In genomic region chr16:67727521-67728485, GRCh38 we compare ENCODE assay signal across 24 cellular contexts. TPM values are rescaled to one million over a fixed set of nuclear protein-coding genes. Genes with fewer than 3 reads are reported as not detected.
DNase-seq lines count a peak whose midpoint lies in the region; ATAC-seq and TF ChIP-seq lines count a peak whose summit lies in the region.
"Had no signal": no experiment of that assay in that cellular context is flagged by ENCODE, and none has a peak within 500 bp of the region (broad histone marks: within the 10 kb centered on the region; RNA-seq: fewer than 3 reads in every experiment).

No MANE protein-coding gene starts in this region.

- H3K9me3 ChIP-seq in left ventricle myocardium inferior (replicated peaks) = no peaks in the 10 kb centered on the region
- H3K9me3 ChIP-seq: BLaER1, Caco-2, SJCRH30 had no signal

- H3K27ac ChIP-seq in left ventricle myocardium inferior (replicated peaks) = no peak overlapping the region
- H3K27ac ChIP-seq: 22Rv1, BLaER1, SJCRH30 had no signal

- peaks cover 92% of the 10 kb centered on the region for H3K36me3 ChIP-seq in left ventricle myocardium inferior
- H3K36me3 ChIP-seq: SJCRH30 had no signal

- TF ChIP-seq CTCF in left ventricle myocardium inferior (IDR thresholded peaks at IDR 0.05; ENCODE audit: borderline replicate concordance) = no peak

- intact Hi-C loops in cardiac septum (cut with DNase I) = no loop called here
- intact Hi-C loops in left ventricle myocardium inferior (cut with micrococcal nuclease) = no loop called here
- intact Hi-C loops in posterior vena cava (cut with DNase I) = no loop called here

- ATAC-seq in GM21717 (IDR thresholded peaks at IDR 0.05; ENCODE audit: unreplicated experiment) (no peak), GM18858 (IDR thresholded peaks at IDR 0.05; ENCODE audit: unreplicated experiment) (no peak), GM21737 (IDR thresholded peaks at IDR 0.05; ENCODE audit: unreplicated experiment) (no peak)
- ATAC-seq: GM12878, GM23338 had no signal

- no peaks in the 10 kb centered on the region for H3K27me3 ChIP-seq in left ventricle myocardium inferior (ENCODE audit: low read depth)
- H3K27me3 ChIP-seq: BLaER1, SJCRH30 had no signal

- no peaks in the 10 kb centered on the region for H3K4me1 ChIP-seq in left ventricle myocardium inferior
- H3K4me1 ChIP-seq: Caco-2, SJCRH30 had no signal

- DNase-seq in cardiac septum (ENCODE audit: low spot score) = peak; percentile 73
- DNase-seq in left ventricle myocardium inferior = no peak
- peak; percentile 6 for DNase-seq in iPS-NIHi7 (ENCODE audit: extremely low spot score)
- peak; percentile 67 for DNase-seq in posterior vena cava (ENCODE audit: low spot score)
- DNase-seq in activated naive CD4-positive, alpha-beta T cell (lab: John Stamatoyannopoulos, UW) = no peak
- DNase-seq: ACHN; Caco-2; CD4-positive, alpha-beta memory T cell; DMS 273 treated with DMSO at 0.1 percent for 48 hours; DMS79 treated with DMSO at 0.1 percent for 48 hours; IMR-90; NCI-H1105; NCI-H1694 treated with DMSO at 0.1 percent for 48 hours; NCI-H446 treated with DMSO at 0.1 percent for 48 hours; NCI-H526 treated with DMSO at 0.1 percent for 48 hours; OCI-M1; SJCRH30 had no signal

- H3K4me3 ChIP-seq in left ventricle myocardium inferior = no peak overlapping the region
- H3K4me3 ChIP-seq: BLaER1, GM12878, GM23338, SJCRH30 had no signal

RNA-seq across cellular contexts. Expression of gene GFOD2, which starts 8.7 kb away (rescaled TPM):
- 10.7 TPM for total RNA-seq in cardiac septum
- total RNA-seq in left ventricle myocardium inferior = 11.1 TPM
- total RNA-seq in posterior vena cava = 10 to 100 TPM; 14.2 to 14.5 TPM

Comparison
In these comparisons a context has a peak if more than half of its experiments do, and no peak if none do; other contexts are left out.
1. DNase-seq: peak in cardiac septum (single experiment), iPS-NIHi7 (single experiment) and posterior vena cava (single experiment); none in left ventricle myocardium inferior (single experiment) and activated naive CD4-positive, alpha-beta T cell (0 of 4).